27 cellular contexts compared by ENCODE assay signal in genomic region chr3:156580986-156581385, GRCh38.
"Had no signal": no experiment of that assay in that cellular context is flagged by ENCODE, and none has a peak within 500 bp of the region (broad histone marks: within the 10 kb centered on the region; RNA-seq: fewer than 3 reads in every experiment).

No MANE protein-coding gene starts in this region.

- H3K27ac ChIP-seq: adrenal gland, body of pancreas, epithelial cell of prostate, esophagus squamous epithelium, gastroesophageal sphincter, heart right ventricle had no signal

- DNase-seq: activated CD4-positive, alpha-beta memory T cell treated with anti-CD3 and anti-CD28 coated beads for 36 hours; activated CD4-positive, alpha-beta T cell treated with anti-CD3 and anti-CD28 coated beads for 36 hours; activated CD4-positive, alpha-beta T cell treated with anti-CD3 and anti-CD28 coated beads, Interleukin-2, amount 10 ng/mL, durations not matched to agents 24 days and 14 days; activated CD4-positive, CD25-positive, alpha-beta regulatory T cell; activated CD4-positive, CD25-positive, alpha-beta regulatory T cell treated with anti-CD3 and anti-CD28 coated beads, Interleukin-2, amount 50 U/mL, for 72 hours; activated CD8-positive, alpha-beta memory T cell treated with anti-CD3 and anti-CD28 coated beads, Interleukin-2, amount 10 ng/mL, durations not matched to agents 7 days and 5 days; activated CD8-positive, alpha-beta memory T cell treated with anti-CD3 and anti-CD28 coated beads, Interleukin-2, amount 50 U/mL, for 4 hours; activated CD8-positive, alpha-beta T cell treated with anti-CD3 and anti-CD28 coated beads, Interleukin-2, amount 10 ng/mL, durations not matched to agents 7 days and 5 days; activated effector memory CD4-positive, alpha-beta T cell treated with anti-CD3 and anti-CD28 coated beads, Interleukin-2, amount 50 U/mL, for 16 hours; activated naive CD4-positive, alpha-beta T cell treated with anti-CD3 and anti-CD28 coated beads for 36 hours; activated naive CD8-positive, alpha-beta T cell treated with anti-CD3 and anti-CD28 coated beads for 36 hours; activated naive CD8-positive, alpha-beta T cell treated with anti-CD3 and anti-CD28 coated beads, Interleukin-2, amount 50 U/mL, for 24 hours; activated T-cell treated with anti-CD3 and anti-CD28 coated beads, Interleukin-2, amount 50 U/mL, for 1 hour; activated T-cell treated with anti-CD3 and anti-CD28 coated beads, Interleukin-2, amount 50 U/mL, for 48 hours; adrenal gland; amygdala; aorta; body of pancreas; caudate nucleus; cortex of kidney; effector CD8-positive, alpha-beta T cell; esophagus squamous epithelium; foreskin melanocyte; heart right ventricle; T-helper 2 cell had no signal

- ATAC-seq: activated CD4-positive, alpha-beta T cell treated with anti-CD3 and anti-CD28 coated beads for 36 hours; activated CD8-positive, alpha-beta memory T cell treated with anti-CD3 and anti-CD28 coated beads, Interleukin-2, amount 10 ng/mL, durations not matched to agents 7 days and 5 days; activated CD8-positive, alpha-beta T cell treated with anti-CD3 and anti-CD28 coated beads, Interleukin-2, amount 10 ng/mL, durations not matched to agents 7 days and 5 days; activated naive CD8-positive, alpha-beta T cell treated with anti-CD3 and anti-CD28 coated beads, Interleukin-2, amount 50 U/mL, for 24 hours; body of pancreas; gastroesophageal sphincter; heart right ventricle had no signal

- H3K9me3 ChIP-seq: adrenal gland, body of pancreas, esophagus squamous epithelium, gastroesophageal sphincter, heart right ventricle had no signal

- H3K27me3 ChIP-seq: adrenal gland, body of pancreas, esophagus squamous epithelium, gastroesophageal sphincter, heart right ventricle had no signal

- H3K4me3 ChIP-seq: adrenal gland, body of pancreas, esophagus squamous epithelium, gastroesophageal sphincter, heart right ventricle had no signal

- H3K36me3 ChIP-seq: adrenal gland, esophagus squamous epithelium, gastroesophageal sphincter, heart right ventricle had no signal

- H3K4me1 ChIP-seq: adrenal gland, body of pancreas, esophagus squamous epithelium, gastroesophageal sphincter had no signal
